1 cellular context compared by ENCODE assay signal in genomic region chr4:70197842-70198241, GRCh38.
TF ChIP-seq lines count a peak whose summit lies in the region.

No MANE protein-coding gene starts in this region.

TF ChIP-seq in HepG2, 621 proteins besides CTCF, POLR2A, EP300 and RAD21 (continued from another document):
- TF ChIP-seq CEBPG (CRISPR knock-in tag; IDR thresholded peaks at IDR 0.05), result peak; percentile 13; the same call in 1 of the 2 replicates
- TF ChIP-seq CBX1 (IDR thresholded peaks at IDR 0.05; ENCODE audit: low read depth), result no peak
- TF ChIP-seq CENPT (CRISPR knock-in tag; IDR thresholded peaks at IDR 0.05; ENCODE audit: low read depth), result no peak
- peak; percentile 14; the same call in 1 of the 2 replicates for TF ChIP-seq KAT8 (CRISPR knock-in tag; IDR thresholded peaks at IDR 0.05)
- peak; percentile 38 for TF ChIP-seq PHF8 (CRISPR knock-in tag; IDR thresholded peaks at IDR 0.05)
- 0 out of 2 replicates have a peak, but pooled peaks have one; percentile 42 for TF ChIP-seq ZBTB7B (CRISPR knock-in tag; IDR thresholded peaks at IDR 0.05)
- TF ChIP-seq IKZF5 (CRISPR knock-in tag; IDR thresholded peaks at IDR 0.05), result no peak
- peak; percentile 70 for TF ChIP-seq ZFY (CRISPR knock-in tag; IDR thresholded peaks at IDR 0.05)
- TF ChIP-seq SOX13 (IDR thresholded peaks at IDR 0.05), result no peak
- TF ChIP-seq SOX13 (CRISPR knock-in tag; conservative IDR thresholded peaks at IDR 0.05 in 1 of 2, IDR thresholded peaks at IDR 0.05 in 1 of 2), result peak in 1 of 2 experiments; percentile 36; a peak in 1 of 4 replicates
- TF ChIP-seq ZMYM4 (CRISPR knock-in tag; IDR thresholded peaks at IDR 0.05), result peak; percentile 81
